Comparison of ENCODE assay signal across 8 cellular contexts in the genomic region with DNA sequence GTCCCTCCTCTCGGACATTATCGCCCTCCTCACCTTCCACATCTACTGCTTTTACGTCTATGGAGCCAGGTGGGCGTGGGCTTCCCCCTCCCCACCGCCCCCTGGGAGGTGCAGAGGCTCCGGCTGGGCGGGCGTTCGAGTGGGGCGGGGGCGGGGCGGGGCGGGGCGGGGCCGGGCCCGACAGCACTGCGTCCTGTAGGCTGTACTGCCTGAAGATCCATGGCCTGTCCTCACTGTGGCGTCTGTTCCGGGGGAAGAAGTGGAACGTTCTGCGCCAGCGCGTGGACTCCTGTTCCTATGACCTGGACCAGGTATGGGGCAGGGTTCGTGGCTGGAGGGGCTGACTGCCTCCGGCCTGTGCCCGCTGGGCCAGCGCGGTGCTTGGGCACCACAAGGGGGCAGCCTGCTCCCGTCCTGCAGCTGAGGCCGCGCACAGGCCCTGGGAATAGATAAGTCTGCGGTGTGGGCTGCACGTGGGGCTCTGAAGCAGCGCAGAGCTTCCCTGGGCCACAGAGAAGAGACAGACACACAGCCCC. TPM values are rescaled to one million over a fixed set of nuclear protein-coding genes. Genes with fewer than 3 reads are reported as not detected.
A peak's percentile ranks its signal among the peaks of the same experiment; 100 is the strongest.
DNase-seq lines count a peak whose midpoint lies in the region; ATAC-seq and TF ChIP-seq lines count a peak whose summit lies in the region.

No MANE protein-coding gene starts in this region.

- intact Hi-C loops in Right ventricle myocardium superior (cut with DNase I) = no loop called here

- DNase-seq in activated gamma-delta T cell treated with Interleukin-2 at 50 U/mL for 16 hours = peak; percentile 30
- DNase-seq in activated gamma-delta T cell (lab: John Stamatoyannopoulos, UW) = no peak
- peak; percentile 86 for DNase-seq in activated effector memory CD4-positive, alpha-beta T cell treated with anti-CD3 and anti-CD28 coated beads, Interleukin-2, amount 50 U/mL, for 16 hours
- peak; percentile 87 for DNase-seq in Right ventricle myocardium superior
- DNase-seq in pulmonary artery endothelial cell (ENCODE audit: low read depth, low spot score) = peak; percentile 37

- ATAC-seq in Right ventricle myocardium superior (ENCODE audit: poor library complexity) (peak; percentile 90), HG03196 (IDR thresholded peaks at IDR 0.05; ENCODE audit: unreplicated experiment) (no peak), GM19395 (IDR thresholded peaks at IDR 0.05; ENCODE audit: unreplicated experiment) (no peak)

TF ChIP-seq in PFSK-1, 5 proteins besides CTCF, POLR2A, EP300 and RAD21:
- TF ChIP-seq TAF1 (IDR thresholded peaks at IDR 0.05; ENCODE audit: borderline replicate concordance, insufficient read depth, low read length) (no peak), SIN3A (IDR thresholded peaks at IDR 0.05; ENCODE audit: borderline replicate concordance, insufficient read depth, low read length) (no peak), FOXP2 (optimal IDR thresholded peaks at IDR 0.05; ENCODE audit: borderline replicate concordance, extremely low read depth, extremely low read length, insufficient read depth) (peak; percentile 72)
- TF ChIP-seq, protein P1, sequence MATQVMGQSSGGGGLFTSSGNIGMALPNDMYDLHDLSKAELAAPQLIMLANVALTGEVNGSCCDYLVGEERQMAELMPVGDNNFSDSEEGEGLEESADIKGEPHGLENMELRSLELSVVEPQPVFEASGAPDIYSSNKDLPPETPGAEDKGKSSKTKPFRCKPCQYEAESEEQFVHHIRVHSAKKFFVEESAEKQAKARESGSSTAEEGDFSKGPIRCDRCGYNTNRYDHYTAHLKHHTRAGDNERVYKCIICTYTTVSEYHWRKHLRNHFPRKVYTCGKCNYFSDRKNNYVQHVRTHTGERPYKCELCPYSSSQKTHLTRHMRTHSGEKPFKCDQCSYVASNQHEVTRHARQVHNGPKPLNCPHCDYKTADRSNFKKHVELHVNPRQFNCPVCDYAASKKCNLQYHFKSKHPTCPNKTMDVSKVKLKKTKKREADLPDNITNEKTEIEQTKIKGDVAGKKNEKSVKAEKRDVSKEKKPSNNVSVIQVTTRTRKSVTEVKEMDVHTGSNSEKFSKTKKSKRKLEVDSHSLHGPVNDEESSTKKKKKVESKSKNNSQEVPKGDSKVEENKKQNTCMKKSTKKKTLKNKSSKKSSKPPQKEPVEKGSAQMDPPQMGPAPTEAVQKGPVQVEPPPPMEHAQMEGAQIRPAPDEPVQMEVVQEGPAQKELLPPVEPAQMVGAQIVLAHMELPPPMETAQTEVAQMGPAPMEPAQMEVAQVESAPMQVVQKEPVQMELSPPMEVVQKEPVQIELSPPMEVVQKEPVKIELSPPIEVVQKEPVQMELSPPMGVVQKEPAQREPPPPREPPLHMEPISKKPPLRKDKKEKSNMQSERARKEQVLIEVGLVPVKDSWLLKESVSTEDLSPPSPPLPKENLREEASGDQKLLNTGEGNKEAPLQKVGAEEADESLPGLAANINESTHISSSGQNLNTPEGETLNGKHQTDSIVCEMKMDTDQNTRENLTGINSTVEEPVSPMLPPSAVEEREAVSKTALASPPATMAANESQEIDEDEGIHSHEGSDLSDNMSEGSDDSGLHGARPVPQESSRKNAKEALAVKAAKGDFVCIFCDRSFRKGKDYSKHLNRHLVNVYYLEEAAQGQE (IDR thresholded peaks at IDR 0.05; ENCODE audit: insufficient read depth in 1 of 2, low read depth in 2 of 2, low read length in 2 of 2) = no peak

RNA-seq across cellular contexts. Expression of a gene that starts 9.2 kb away (rescaled TPM):
- polyA plus RNA-seq in PFSK-1 (2012; ENCODE audit: insufficient read length, low read depth) = 30.7 TPM
- total RNA-seq in Right ventricle myocardium superior (18.0 TPM), pulmonary artery endothelial cell (21.0 and 24.1 TPM in 2 replicates)

RNA-seq across cellular contexts. Expression of a gene that starts 10.9 kb away (rescaled TPM):
- polyA plus RNA-seq in PFSK-1 (2012; ENCODE audit: insufficient read length, low read depth) = 22.9 TPM
- 11.0 TPM for total RNA-seq in Right ventricle myocardium superior
- total RNA-seq in pulmonary artery endothelial cell = 11.9 and 12.9 TPM in 2 replicates

RNA-seq across cellular contexts. Expression of a gene that starts 12.1 kb away (rescaled TPM):
- 0.51 TPM for polyA plus RNA-seq in PFSK-1 (2012; ENCODE audit: insufficient read length, low read depth)
- total RNA-seq in Right ventricle myocardium superior = 0.38 TPM
- total RNA-seq in pulmonary artery endothelial cell = 0.71 and 2.1 TPM in 2 replicates

RNA-seq across cellular contexts. Expression of a gene that starts 18.7 kb away (rescaled TPM):
- not detected for polyA plus RNA-seq in PFSK-1 (2012; ENCODE audit: insufficient read length, low read depth)
- not detected for total RNA-seq in Right ventricle myocardium superior
- not detected in 2 replicates for total RNA-seq in pulmonary artery endothelial cell

RNA-seq across cellular contexts. Expression of a gene that starts 51.4 kb away (rescaled TPM):
- 125 TPM for polyA plus RNA-seq in PFSK-1 (2012; ENCODE audit: insufficient read length, low read depth)
- total RNA-seq in Right ventricle myocardium superior (17.7 TPM), pulmonary artery endothelial cell (39.0 and 40.7 TPM in 2 replicates)
